In the genomic region with DNA sequence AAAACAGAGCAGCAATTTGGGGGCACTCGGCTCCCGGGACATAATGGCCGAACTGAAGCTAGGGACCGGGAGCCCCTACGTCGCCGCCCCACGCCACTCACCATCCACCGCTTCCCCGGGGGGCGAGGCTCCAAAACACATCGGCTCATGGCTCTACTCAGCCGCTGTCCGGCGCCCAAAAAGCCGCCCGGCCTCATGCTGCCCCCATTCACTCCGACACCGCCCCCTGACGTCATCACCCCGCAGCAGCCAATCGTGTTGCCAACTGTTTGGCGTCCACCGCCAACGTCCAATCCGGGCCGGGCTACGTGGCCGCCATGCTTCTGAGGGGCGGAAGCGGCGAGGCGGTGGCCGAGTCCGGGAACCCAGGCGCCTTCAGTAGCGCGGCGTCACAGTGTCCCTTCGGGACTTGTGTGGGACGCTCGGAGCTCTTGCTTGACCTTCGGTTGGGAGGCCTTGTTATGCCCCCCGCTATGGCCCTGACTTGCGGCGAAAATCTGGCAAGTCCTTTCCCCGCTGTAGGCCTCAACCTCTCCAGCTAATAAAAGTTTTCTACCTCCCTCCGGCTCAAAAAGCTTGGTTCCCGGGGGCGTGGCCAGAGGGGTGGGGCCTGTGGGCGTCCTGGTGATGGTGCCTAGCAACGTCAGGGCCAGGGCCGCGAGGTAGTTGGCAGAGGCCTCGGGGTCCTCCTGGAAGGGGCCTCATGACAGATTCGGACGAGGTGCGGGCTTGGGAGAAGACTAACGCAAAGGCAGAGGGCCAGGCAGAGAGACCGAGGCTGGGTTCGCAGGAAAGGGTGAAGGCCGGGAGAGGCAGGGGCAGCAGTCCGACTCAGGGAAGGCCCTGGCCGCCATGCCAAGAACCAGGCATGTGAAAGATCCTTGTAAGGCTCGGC, we compare ENCODE assay signal across 8 cellular contexts. TPM values are rescaled to one million over a fixed set of nuclear protein-coding genes. Genes with fewer than 3 reads are reported as not detected.
DNase-seq lines count a peak whose midpoint lies in the region; ATAC-seq and TF ChIP-seq lines count a peak whose summit lies in the region.

A gene with protein sequence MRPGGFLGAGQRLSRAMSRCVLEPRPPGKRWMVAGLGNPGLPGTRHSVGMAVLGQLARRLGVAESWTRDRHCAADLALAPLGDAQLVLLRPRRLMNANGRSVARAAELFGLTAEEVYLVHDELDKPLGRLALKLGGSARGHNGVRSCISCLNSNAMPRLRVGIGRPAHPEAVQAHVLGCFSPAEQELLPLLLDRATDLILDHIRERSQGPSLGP (minus strand): TSS at position 221 of the 895 bp plus-strand sequence. CDS start 24 bp downstream, at position 197.
A gene with protein sequence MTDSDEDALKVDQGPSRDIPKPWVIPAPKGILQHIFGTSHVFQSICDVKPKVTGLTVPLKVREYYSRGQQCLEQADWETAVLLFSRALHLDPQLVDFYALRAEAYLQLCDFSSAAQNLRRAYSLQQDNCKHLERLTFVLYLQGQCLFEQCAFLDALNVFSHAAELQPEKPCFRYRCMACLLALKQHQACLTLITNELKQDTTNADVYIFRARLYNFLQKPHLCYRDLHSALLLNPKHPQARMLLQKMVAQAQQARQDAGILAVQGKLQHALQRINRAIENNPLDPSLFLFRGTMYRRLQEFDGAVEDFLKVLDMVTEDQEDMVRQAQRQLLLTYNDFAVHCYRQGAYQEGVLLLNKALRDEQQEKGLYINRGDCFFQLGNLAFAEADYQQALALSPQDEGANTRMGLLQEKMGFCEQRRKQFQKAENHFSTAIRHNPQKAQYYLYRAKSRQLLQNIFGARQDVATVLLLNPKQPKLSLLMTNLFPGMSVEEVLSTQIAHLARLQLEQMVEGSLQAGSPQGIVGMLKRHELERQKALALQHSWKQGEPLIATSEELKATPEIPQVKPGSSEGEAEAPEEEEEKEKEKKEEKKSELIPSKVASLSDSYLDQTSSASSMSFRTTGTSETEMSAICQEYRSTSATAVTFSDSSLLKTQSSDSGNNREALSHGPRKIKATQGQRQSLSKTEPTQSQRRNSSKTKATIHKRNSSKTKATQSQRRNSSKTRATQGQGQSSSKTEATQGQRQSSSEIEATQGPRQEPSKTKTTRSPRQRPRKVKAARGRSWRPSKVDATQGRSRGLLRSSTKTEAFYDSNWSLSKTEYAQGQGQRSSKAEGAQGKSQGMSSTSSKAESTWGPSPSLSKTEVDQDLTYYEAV (plus strand): TSS at position 637 of the 895 bp plus-strand sequence. CDS start 67 bp downstream, at position 704.

- DNase-seq in ELF-1 (ENCODE audit: low read depth, low spot score) (peak; percentile 98), H7 (peak; percentile 99), RWPE2 (ENCODE audit: low spot score) (peak; percentile 95), fibroblast of pulmonary artery (ENCODE audit: low read depth) (peak; percentile 95)
- DNase-seq in activated effector memory CD4-positive, alpha-beta T cell treated with Interleukin-2 at 50 U/mL for 16 hours, result peak; percentile 94
- peak; percentile 97 for DNase-seq in natural killer cell treated with Interleukin-12 subunit alpha and Interleukin-12 subunit beta and Interleukin-15 and Interleukin-18, amount 100 ng/mL, for 72 hours (ENCODE audit: low spot score)
- DNase-seq in stimulated activated naive CD4-positive, alpha-beta T cell treated with Interleukin-2 at 50 U/mL for 16 hours (lab: John Stamatoyannopoulos, UW), result peak; percentile 98

- peak within 1 kb of the TSS; percentile 78 to 92 for H3K27ac Mint-ChIP-seq in natural killer cell treated with Interleukin-12 subunit alpha and Interleukin-12 subunit beta and Interleukin-15 and Interleukin-18, amount 100 ng/mL, for 72 hours

- H3K27ac ChIP-seq in RWPE2 (ENCODE audit: poor library complexity, severe bottlenecking), result peak within 1 kb of the TSS; percentile 6

- no peaks in the 10 kb centered on the region for H3K27me3 Mint-ChIP-seq in natural killer cell treated with Interleukin-12 subunit alpha and Interleukin-12 subunit beta and Interleukin-15 and Interleukin-18, amount 100 ng/mL, for 72 hours

- H3K4me1 ChIP-seq in Loucy (ENCODE audit: insufficient read depth, low read length, poor library complexity, severe bottlenecking) (peaks cover 34% of the 10 kb centered on the region), RWPE2 (ENCODE audit: insufficient read depth, poor library complexity, severe bottlenecking) (no peaks in the 10 kb centered on the region)

- peak within 1 kb of the TSS; percentile 63 for H3K9ac ChIP-seq in Loucy (ENCODE audit: low read depth, low read length, poor library complexity, severe bottlenecking)

- no peaks in the 10 kb centered on the region for H4K20me1 ChIP-seq in Loucy (ENCODE audit: insufficient read depth, low read length, poor library complexity, severe bottlenecking)

- peak within 1 kb of the TSS; percentile 94 for H2AFZ ChIP-seq in Loucy (ENCODE audit: low read length)

- no peaks in the 10 kb centered on the region for H3K9me3 ChIP-seq in Loucy (ENCODE audit: insufficient read depth, low read depth, low read length)
- H3K9me3 ChIP-seq in RWPE2 (ENCODE audit: severe bottlenecking), result no peaks in the 10 kb centered on the region

- peaks cover 29 to 33% of the 10 kb centered on the region in 2 donors for H3K4me1 Mint-ChIP-seq in natural killer cell treated with Interleukin-12 subunit alpha and Interleukin-12 subunit beta and Interleukin-15 and Interleukin-18, amount 100 ng/mL, for 72 hours (ENCODE audit: low read depth in 2 of 2)

- no peaks in the 10 kb centered on the region for H3K9me2 ChIP-seq in Loucy (replicated peaks; ENCODE audit: low read depth, low read length)

- peaks cover 8% of the 10 kb centered on the region; the same call in 1 of the 2 replicates for H3K27me3 ChIP-seq in H7 (ENCODE audit: control insufficient read depth, insufficient read depth, low read length)
- H3K27me3 ChIP-seq in Loucy (ENCODE audit: insufficient read depth, low read length, poor library complexity, severe bottlenecking), result no peaks in the 10 kb centered on the region
- no peaks in the 10 kb centered on the region for H3K27me3 ChIP-seq in RWPE2 (ENCODE audit: insufficient read depth, poor library complexity, severe bottlenecking)

- no peak for TF ChIP-seq CTCF in Loucy (conservative IDR thresholded peaks at IDR 0.05; ENCODE audit: low read length)
- TF ChIP-seq CTCF in RWPE2 (IDR thresholded peaks at IDR 0.05; ENCODE audit: poor library complexity, severe bottlenecking), result no peak
- TF ChIP-seq CTCF in fibroblast of pulmonary artery (IDR thresholded peaks at IDR 0.05; ENCODE audit: low read length, missing control alignments), result no peak

- H3F3A ChIP-seq in Loucy (ENCODE audit: low read depth), result no peaks in the 10 kb centered on the region

- H3K36me3 Mint-ChIP-seq in natural killer cell treated with Interleukin-12 subunit alpha and Interleukin-12 subunit beta and Interleukin-15 and Interleukin-18, amount 100 ng/mL, for 72 hours, result no peaks in the 10 kb centered on the region

- no peaks in the 10 kb centered on the region for H3K79me2 ChIP-seq in Loucy (ENCODE audit: insufficient read depth, low read length)

- H3K4me2 ChIP-seq in Loucy (ENCODE audit: low read depth, low read length, poor library complexity, severe bottlenecking), result peak within 1 kb of the TSS; percentile 89

- H3K4me3 Mint-ChIP-seq in natural killer cell treated with Interleukin-12 subunit alpha and Interleukin-12 subunit beta and Interleukin-15 and Interleukin-18, amount 100 ng/mL, for 72 hours, result peak within 1 kb of the TSS; percentile 94

- ATAC-seq in RWPE2 (ENCODE audit: low read depth), result peak; percentile 90
- peak; percentile 95 to 98 for ATAC-seq in natural killer cell treated with Interleukin-12 subunit alpha and Interleukin-12 subunit beta and Interleukin-15 and Interleukin-18, amount 100 ng/mL, for 72 hours

- H3K9me3 Mint-ChIP-seq in natural killer cell treated with Interleukin-12 subunit alpha and Interleukin-12 subunit beta and Interleukin-15 and Interleukin-18, amount 100 ng/mL, for 72 hours, result no peaks in the 10 kb centered on the region

- H3K4me3 ChIP-seq in H7 (ENCODE audit: insufficient read depth, low read depth, low read length) (peak within 1 kb of the TSS; percentile 75), Loucy (ENCODE audit: low read length, poor library complexity, severe bottlenecking) (peak within 1 kb of the TSS; percentile 89), RWPE2 (ENCODE audit: severe bottlenecking) (peak within 1 kb of the TSS; percentile 56), fibroblast of pulmonary artery (replicated peaks; ENCODE audit: low read depth, low read length) (peak within 1 kb of the TSS; percentile 85)

- H3K36me3 ChIP-seq in H7 (replicated peaks; ENCODE audit: control insufficient read depth, insufficient read depth, low read length) (no peaks in the 10 kb centered on the region), Loucy (ENCODE audit: insufficient read depth, low read length) (no peaks in the 10 kb centered on the region), RWPE2 (ENCODE audit: low read depth) (no peaks in the 10 kb centered on the region)

RNA-seq across cellular contexts. Expression of the first gene that starts in this region (rescaled TPM):
- total RNA-seq in H7 (2014; rRNA removed; shearing (Covaris generic)), result 14.3 and 21.2 TPM in 2 replicates
- total RNA-seq in natural killer cell treated with Interleukin-12 subunit alpha and Interleukin-12 subunit beta and Interleukin-15 and Interleukin-18, amount 100 ng/mL, for 72 hours, result 10 to 100 TPM; 12.8 to 17.6 TPM

RNA-seq across cellular contexts. Expression of the second gene that starts in this region (rescaled TPM):
- total RNA-seq in H7 (2014; rRNA removed; shearing (Covaris generic)), result 0.11 TPM in 1 of 2 replicates, not detected in the other
- 1 to 10 TPM; 3.8 to 8.1 TPM for total RNA-seq in natural killer cell treated with Interleukin-12 subunit alpha and Interleukin-12 subunit beta and Interleukin-15 and Interleukin-18, amount 100 ng/mL, for 72 hours

Comparison
In these comparisons a context has a peak if more than half of its experiments do, and no peak if none do; other contexts are left out.
1. Peak in every context shown above with its lines: DNase-seq, ATAC-seq, H3K4me3 ChIP-seq and H3K27ac ChIP-seq.